Comparison of ENCODE assay signal across 1 cellular context in the genomic region with DNA sequence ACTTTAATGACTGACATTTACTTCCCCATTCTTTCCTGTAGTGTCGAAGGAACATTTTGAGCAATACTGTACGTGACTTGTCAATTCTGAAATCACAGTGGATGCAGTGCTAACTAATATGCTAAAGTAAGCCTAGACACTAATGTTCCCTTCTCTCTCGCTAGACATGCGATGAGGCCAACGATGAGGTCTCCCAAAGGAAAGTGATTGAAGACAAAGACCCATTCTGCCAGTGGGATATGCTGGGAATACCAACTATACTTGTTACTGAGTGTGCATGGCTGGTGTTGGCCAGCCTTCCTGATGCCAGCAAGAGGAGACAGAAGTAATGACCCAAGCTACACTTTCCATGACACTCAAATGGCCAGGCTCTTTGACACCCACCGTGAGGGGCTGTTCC.
TF ChIP-seq lines count a peak whose summit lies in the region.

No MANE protein-coding gene starts in this region.

TF ChIP-seq in IMR-90, 13 proteins besides CTCF, POLR2A, EP300 and RAD21 (continued from another document):
- TF ChIP-seq, protein P1, sequence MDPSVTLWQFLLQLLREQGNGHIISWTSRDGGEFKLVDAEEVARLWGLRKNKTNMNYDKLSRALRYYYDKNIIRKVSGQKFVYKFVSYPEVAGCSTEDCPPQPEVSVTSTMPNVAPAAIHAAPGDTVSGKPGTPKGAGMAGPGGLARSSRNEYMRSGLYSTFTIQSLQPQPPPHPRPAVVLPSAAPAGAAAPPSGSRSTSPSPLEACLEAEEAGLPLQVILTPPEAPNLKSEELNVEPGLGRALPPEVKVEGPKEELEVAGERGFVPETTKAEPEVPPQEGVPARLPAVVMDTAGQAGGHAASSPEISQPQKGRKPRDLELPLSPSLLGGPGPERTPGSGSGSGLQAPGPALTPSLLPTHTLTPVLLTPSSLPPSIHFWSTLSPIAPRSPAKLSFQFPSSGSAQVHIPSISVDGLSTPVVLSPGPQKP (IDR thresholded peaks at IDR 0.05; ENCODE audit: borderline replicate concordance, low read depth, low read length) = no peak
- TF ChIP-seq, protein P2, sequence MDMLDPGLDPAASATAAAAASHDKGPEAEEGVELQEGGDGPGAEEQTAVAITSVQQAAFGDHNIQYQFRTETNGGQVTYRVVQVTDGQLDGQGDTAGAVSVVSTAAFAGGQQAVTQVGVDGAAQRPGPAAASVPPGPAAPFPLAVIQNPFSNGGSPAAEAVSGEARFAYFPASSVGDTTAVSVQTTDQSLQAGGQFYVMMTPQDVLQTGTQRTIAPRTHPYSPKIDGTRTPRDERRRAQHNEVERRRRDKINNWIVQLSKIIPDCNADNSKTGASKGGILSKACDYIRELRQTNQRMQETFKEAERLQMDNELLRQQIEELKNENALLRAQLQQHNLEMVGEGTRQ (IDR thresholded peaks at IDR 0.05; ENCODE audit: low read depth, low read length) = no peak
